17 cellular contexts compared by ENCODE assay signal in the genomic region with DNA sequence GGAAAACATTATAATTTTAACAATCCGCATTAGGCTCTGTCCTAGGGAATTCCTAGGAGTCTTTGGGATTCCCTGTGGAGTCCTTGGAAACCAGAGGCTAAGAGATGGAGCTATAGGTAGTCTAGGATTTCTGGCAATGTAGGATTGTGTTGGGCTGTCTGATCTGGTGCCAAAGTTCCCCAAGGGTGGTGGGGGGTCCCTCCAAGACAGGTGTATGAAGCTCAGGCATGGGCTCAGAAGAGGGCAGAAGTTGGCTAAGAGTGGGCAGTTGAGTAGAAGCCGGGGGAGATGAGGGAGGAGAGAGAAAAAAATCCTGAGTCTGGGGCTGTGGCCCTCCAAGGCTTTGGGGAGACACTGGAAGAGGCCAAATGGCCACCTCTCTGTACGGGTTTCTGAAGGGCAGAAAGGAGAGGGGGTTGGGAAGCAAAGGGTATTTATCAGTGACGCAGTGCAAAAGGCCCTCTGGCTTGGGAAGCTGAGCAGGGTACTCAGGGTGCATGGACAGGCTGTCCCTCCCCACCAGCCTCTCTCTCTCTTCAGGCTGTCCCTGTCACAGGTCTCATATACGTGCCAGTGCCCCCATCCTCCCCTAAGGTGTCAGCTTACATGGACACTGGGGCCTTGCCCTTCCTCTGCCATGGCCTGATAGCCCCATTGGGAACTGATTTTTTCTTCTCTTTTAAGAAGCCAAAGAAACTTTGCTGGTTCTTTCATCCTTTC. TPM values are rescaled to one million over a fixed set of nuclear protein-coding genes. Genes with fewer than 3 reads are reported as not detected.
DNase-seq lines count a peak whose midpoint lies in the region; ATAC-seq and TF ChIP-seq lines count a peak whose summit lies in the region.
"Had no signal": no experiment of that assay in that cellular context is flagged by ENCODE, and none has a peak within 500 bp of the region (broad histone marks: within the 10 kb centered on the region; RNA-seq: fewer than 3 reads in every experiment).

No MANE protein-coding gene starts in this region.

- DNase-seq in H7: peak; percentile 39
- peak in 1 of 2 donors; percentile 61 for DNase-seq in ascending aorta (ENCODE audit: low spot score in 2 of 2)
- DNase-seq in left kidney (ENCODE audit: low read depth, low spot score): peak; percentile 93
- no peak for DNase-seq in skeletal muscle cell (ENCODE audit: low read depth)
- DNase-seq in SHP77 (lab: John Stamatoyannopoulos, UW): no peak
- no peak for DNase-seq in WTC11 (ENCODE audit: low spot score)
- DNase-seq in endothelial cell (ENCODE audit: low spot score): no peak
- DNase-seq: activated CD4-positive, alpha-beta memory T cell treated with anti-CD3 and anti-CD28 coated beads, Interleukin-2, amount 10 ng/mL, durations not matched to agents 7 days and 5 days; activated effector memory CD4-positive, alpha-beta T cell treated with Interleukin-2 at 50 U/mL for 16 hours; erythroblast; NCI-H1436; NCI-H526 treated with DMSO at 0.1 percent for 48 hours; Right ventricle myocardium superior had no signal

- H3K4me3 ChIP-seq in H7 (ENCODE audit: insufficient read depth, low read depth, low read length) (no peak overlapping the region), ascending aorta (peak overlapping the region; percentile 68 to 69), skeletal muscle cell (ENCODE audit: low read depth, low read length) (peak overlapping the region; percentile 75)
- H3K4me3 ChIP-seq: K562 had no signal

- no peaks in the 10 kb centered on the region for H3K36me3 Mint-ChIP-seq in WTC11
- H3K36me3 Mint-ChIP-seq in endothelial cell (ENCODE audit: low read depth, unreplicated experiment): peaks cover 4% of the 10 kb centered on the region

- CTCF ChIA-PET in WTC11 (lab: Charles Lee): interaction anchor here (1.0 to 3.5 kb wide), 2 partner anchors 15 to 33 kb away, joined by 3 to 46 read pairs; no protein-coding TSS in a partner anchor

- no peak for ATAC-seq in GM19455 (IDR thresholded peaks at IDR 0.05; ENCODE audit: unreplicated experiment)
- no peak for ATAC-seq in WTC11
- ATAC-seq: K562 had no signal

- H3K36me3 ChIP-seq in H7 (replicated peaks; ENCODE audit: control insufficient read depth, insufficient read depth, low read length): no peaks in the 10 kb centered on the region
- peaks cover 0 to 17% of the 10 kb centered on the region in 2 donors for H3K36me3 ChIP-seq in ascending aorta
- H3K36me3 ChIP-seq: ovary had no signal

- H3K4me3 Mint-ChIP-seq in WTC11 (no peak overlapping the region), endothelial cell (ENCODE audit: unreplicated experiment) (no peak overlapping the region)
- H3K4me3 Mint-ChIP-seq: activated CD4-positive, alpha-beta memory T cell treated with anti-CD3 and anti-CD28 coated beads, Interleukin-2, amount 10 ng/mL, durations not matched to agents 7 days and 5 days had no signal

- intact Hi-C loops in ascending aorta (cut with DNase I): no loop called here

- H3K4me1 Mint-ChIP-seq in WTC11 (peaks cover 34% of the 10 kb centered on the region), endothelial cell (ENCODE audit: unreplicated experiment) (peaks cover 28% of the 10 kb centered on the region)

- peak overlapping the region; percentile 83 to 88 for H3K27ac ChIP-seq in ascending aorta
- H3K27ac ChIP-seq: ovary had no signal

- POLR2A ChIA-PET in WTC11 (lab: Charles Lee): no interaction called here

- H3K9me3 Mint-ChIP-seq in WTC11 (no peaks in the 10 kb centered on the region), endothelial cell (ENCODE audit: unreplicated experiment) (no peaks in the 10 kb centered on the region)
- H3K9me3 Mint-ChIP-seq: activated CD4-positive, alpha-beta memory T cell treated with anti-CD3 and anti-CD28 coated beads, Interleukin-2, amount 10 ng/mL, durations not matched to agents 7 days and 5 days had no signal

- H3K27me3 Mint-ChIP-seq in WTC11 (ENCODE audit: low read depth) (peaks cover 100% of the 10 kb centered on the region), endothelial cell (ENCODE audit: unreplicated experiment) (peaks cover 53% of the 10 kb centered on the region)

- H3K9me3 ChIP-seq in ascending aorta: no peaks in the 10 kb centered on the region

- H3K27me3 ChIP-seq in H7 (ENCODE audit: control insufficient read depth, insufficient read depth, low read length): peaks cover 99% of the 10 kb centered on the region
- no peaks in the 10 kb centered on the region for H3K27me3 ChIP-seq in ascending aorta
- H3K27me3 ChIP-seq: ovary had no signal

- TF ChIP-seq CTCF in ascending aorta (IDR thresholded peaks at IDR 0.05) (no peak), WTC11 (IDR thresholded peaks at IDR 0.05) (no peak), endothelial cell (IDR thresholded peaks at IDR 0.05; ENCODE audit: unreplicated experiment) (no peak)

- H3K4me1 ChIP-seq in ascending aorta: peaks cover 0 to 27% of the 10 kb centered on the region in 2 donors

- no peak overlapping the region for H3K27ac Mint-ChIP-seq in WTC11
- no peak overlapping the region for H3K27ac Mint-ChIP-seq in endothelial cell (ENCODE audit: unreplicated experiment)
- H3K27ac Mint-ChIP-seq: activated CD4-positive, alpha-beta memory T cell treated with anti-CD3 and anti-CD28 coated beads, Interleukin-2, amount 10 ng/mL, durations not matched to agents 7 days and 5 days had no signal

TF ChIP-seq in WTC11, 78 proteins besides CTCF, POLR2A, EP300 and RAD21:
- TF ChIP-seq ZNF396 (CRISPR knock-in tag; IDR thresholded peaks at IDR 0.05; ENCODE audit: borderline replicate concordance): no peak
- TF ChIP-seq ELF4 (CRISPR knock-in tag; IDR thresholded peaks at IDR 0.05; ENCODE audit: low read depth): no peak
- TF ChIP-seq, protein P1, sequence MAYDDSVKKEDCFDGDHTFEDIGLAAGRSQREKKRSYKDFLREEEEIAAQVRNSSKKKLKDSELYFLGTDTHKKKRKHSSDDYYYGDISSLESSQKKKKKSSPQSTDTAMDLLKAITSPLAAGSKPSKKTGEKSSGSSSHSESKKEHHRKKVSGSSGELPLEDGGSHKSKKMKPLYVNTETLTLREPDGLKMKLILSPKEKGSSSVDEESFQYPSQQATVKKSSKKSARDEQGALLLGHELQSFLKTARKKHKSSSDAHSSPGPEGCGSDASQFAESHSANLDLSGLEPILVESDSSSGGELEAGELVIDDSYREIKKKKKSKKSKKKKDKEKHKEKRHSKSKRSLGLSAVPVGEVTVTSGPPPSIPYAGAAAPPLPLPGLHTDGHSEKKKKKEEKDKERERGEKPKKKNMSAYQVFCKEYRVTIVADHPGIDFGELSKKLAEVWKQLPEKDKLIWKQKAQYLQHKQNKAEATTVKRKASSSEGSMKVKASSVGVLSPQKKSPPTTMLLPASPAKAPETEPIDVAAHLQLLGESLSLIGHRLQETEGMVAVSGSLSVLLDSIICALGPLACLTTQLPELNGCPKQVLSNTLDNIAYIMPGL (CRISPR knock-in tag; IDR thresholded peaks at IDR 0.05): no peak
TF ChIP-seq in WTC11: peak in this region for 0.

RNA-seq across cellular contexts. Expression of a gene that starts 0.9 kb away (rescaled TPM):
- total RNA-seq in H7 (2014; rRNA removed; shearing (Covaris generic)): not detected in 2 replicates
- total RNA-seq in ascending aorta (15.3 TPM), WTC11 (2021) (not detected in 3 replicates), endothelial cell (ENCODE audit: unreplicated experiment) (not detected)
- total RNA-seq: activated CD4-positive, alpha-beta memory T cell treated with anti-CD3 and anti-CD28 coated beads, Interleukin-2, amount 10 ng/mL, durations not matched to agents 7 days and 5 days; K562; Right ventricle myocardium superior had no signal

RNA-seq across cellular contexts. Expression of a gene that starts 3.2 kb away (rescaled TPM):
- total RNA-seq in H7 (2014; rRNA removed; shearing (Covaris generic)): not detected in 2 replicates
- total RNA-seq in ascending aorta: 22.0 TPM
- 0.14 TPM in 1 of 3 replicates, not detected in the others for total RNA-seq in WTC11 (2021)
- 0.59 TPM for total RNA-seq in endothelial cell (ENCODE audit: unreplicated experiment)
- total RNA-seq: activated CD4-positive, alpha-beta memory T cell treated with anti-CD3 and anti-CD28 coated beads, Interleukin-2, amount 10 ng/mL, durations not matched to agents 7 days and 5 days; bronchial epithelial cell; K562 had no signal

RNA-seq across cellular contexts. Expression of a gene that starts 5.7 kb away (rescaled TPM):
- not detected in 2 replicates for total RNA-seq in H7 (2014; rRNA removed; shearing (Covaris generic))
- 14.4 TPM for total RNA-seq in ascending aorta
- total RNA-seq in WTC11 (2021): 0.11 TPM in 1 of 3 replicates, not detected in the others
- total RNA-seq in endothelial cell (ENCODE audit: unreplicated experiment): 0.13 TPM
- total RNA-seq: activated CD4-positive, alpha-beta memory T cell treated with anti-CD3 and anti-CD28 coated beads, Interleukin-2, amount 10 ng/mL, durations not matched to agents 7 days and 5 days; bronchial epithelial cell had no signal

RNA-seq across cellular contexts. Expression of a gene that starts 9.8 kb away (rescaled TPM):
- total RNA-seq in H7 (2014; rRNA removed; shearing (Covaris generic)): not detected in 2 replicates
- total RNA-seq in ascending aorta (12.0 TPM), WTC11 (2021) (not detected in 3 replicates), endothelial cell (ENCODE audit: unreplicated experiment) (not detected)
- total RNA-seq: activated CD4-positive, alpha-beta memory T cell treated with anti-CD3 and anti-CD28 coated beads, Interleukin-2, amount 10 ng/mL, durations not matched to agents 7 days and 5 days; bronchial epithelial cell; K562; Right ventricle myocardium superior had no signal

RNA-seq across cellular contexts. Expression of a gene that starts 16.1 kb away (rescaled TPM):
- total RNA-seq in H7 (2014; rRNA removed; shearing (Covaris generic)): not detected in 2 replicates
- total RNA-seq in ascending aorta (2.1 TPM), WTC11 (2021) (not detected in 3 replicates), endothelial cell (ENCODE audit: unreplicated experiment) (0.31 TPM)
- total RNA-seq: bronchial epithelial cell, K562 had no signal

Comparison
In these comparisons a context has a peak if more than half of its experiments do, and no peak if none do; other contexts are left out.
1. DNase-seq: peak in H7 (single experiment) and left kidney (single experiment); none in skeletal muscle cell (single experiment), SHP77 (0 of 2), WTC11 (single experiment) and endothelial cell (single experiment).
2. RNA of a gene that starts 0.9 kb away (total RNA-seq): 15.3 TPM in ascending aorta (single experiment); not detected in H7, not detected in WTC11 and not detected in endothelial cell (single experiment); every median in the first group is over 10 times any median in the second.
3. RNA of a gene that starts 3.2 kb away (total RNA-seq): 22.0 TPM in ascending aorta (single experiment); 0.59 TPM in endothelial cell (single experiment), not detected in H7 and 0.14 TPM in WTC11; every median in the first group is over 10 times any median in the second.
4. RNA of a gene that starts 5.7 kb away (total RNA-seq): 14.4 TPM in ascending aorta (single experiment); 0.13 TPM in endothelial cell (single experiment), 0.11 TPM in WTC11 and not detected in H7; every median in the first group is over 10 times any median in the second.